14 cellular contexts compared by ENCODE assay signal in genomic region chr5:169037478-169037877, GRCh38.
DNase-seq lines count a peak whose midpoint lies in the region; ATAC-seq and TF ChIP-seq lines count a peak whose summit lies in the region.
"Had no signal": no experiment of that assay in that cellular context is flagged by ENCODE, and none has a peak within 500 bp of the region (broad histone marks: within the 10 kb centered on the region; RNA-seq: fewer than 3 reads in every experiment).

No MANE protein-coding gene starts in this region.

- no peak overlapping the region for H3K27ac ChIP-seq in neuronal stem cell (replicated peaks; ENCODE audit: low read length)

- no CpG with 5 or more reads among the region's 16 CpGs for WGBS in neuronal stem cell (ENCODE audit: extremely low coverage in 2 of 2, insufficient read length in 2 of 2, insufficient replicate concordance in 1 of 2), 2 donors

- POLR2A ChIA-PET in HEK293T (lab: Yijun Ruan, JAX) = no interaction called here

- H4K8ac ChIP-seq in neuronal stem cell (ENCODE audit: low read depth, low read length) = no peak overlapping the region

- ATAC-seq in GM21390 (IDR thresholded peaks at IDR 0.05; ENCODE audit: unreplicated experiment) (no peak), HG02798 (IDR thresholded peaks at IDR 0.05; ENCODE audit: poor library complexity, unreplicated experiment) (no peak)
- ATAC-seq: GM12878, HepG2 had no signal

- H3K36me3 ChIP-seq in neuronal stem cell (replicated peaks in 1 of 2; ENCODE audit: control insufficient read depth in 2 of 2, insufficient read depth in 2 of 2, low read length in 2 of 2) = no peaks in the 10 kb centered on the region
- H3K36me3 ChIP-seq: HAP-1 had no signal

- H2AK5ac ChIP-seq in neuronal stem cell (ENCODE audit: low read depth, low read length) = no peak overlapping the region

- no peak overlapping the region for H2BK12ac ChIP-seq in neuronal stem cell (ENCODE audit: low read length)

- H4K91ac ChIP-seq in neuronal stem cell (ENCODE audit: low read depth, low read length, poor library complexity) = no peak overlapping the region

- H3K4me2 ChIP-seq in neuronal stem cell (ENCODE audit: insufficient read depth, low read length, poor library complexity, severe bottlenecking) = no peak overlapping the region

- CTCF ChIA-PET in HEK293T (lab: Yijun Ruan, JAX) = no interaction called here

- no peak overlapping the region for H2BK15ac ChIP-seq in neuronal stem cell (ENCODE audit: low read length)

- peak overlapping the region; percentile 32 for H3K18ac ChIP-seq in neuronal stem cell (ENCODE audit: low read length)

- no peak overlapping the region for H3K4me3 ChIP-seq in neuronal stem cell (ENCODE audit: low read length in 2 of 2)
- H3K4me3 ChIP-seq: GM12878, HAP-1 had no signal

- no peak overlapping the region for H3K9ac ChIP-seq in neuronal stem cell (ENCODE audit: low read depth, low read length, poor library complexity)

- H3K4ac ChIP-seq in neuronal stem cell (ENCODE audit: low read length) = no peak overlapping the region

- H3K14ac ChIP-seq in neuronal stem cell (ENCODE audit: low read length) = no peak overlapping the region

- peaks cover 0 to 13% of the 10 kb centered on the region in 2 donors for H3K4me1 ChIP-seq in neuronal stem cell (ENCODE audit: control insufficient read depth in 2 of 2, insufficient read depth in 1 of 2, low read depth in 1 of 2, low read length in 2 of 2)

- H3K9me3 ChIP-seq in neuronal stem cell (replicated peaks in 1 of 2; ENCODE audit: control insufficient read depth in 2 of 2, insufficient read depth in 1 of 2, low read depth in 1 of 2, low read length in 2 of 2) = no peaks in the 10 kb centered on the region

- no peak overlapping the region for H2BK120ac ChIP-seq in neuronal stem cell (ENCODE audit: low read depth, low read length)

- no peak overlapping the region for H2BK5ac ChIP-seq in neuronal stem cell (ENCODE audit: low read length)

- DNase-seq in ELF-1 (ENCODE audit: low read depth, low spot score) (peak; percentile 23), HEK293T (ENCODE audit: extremely low spot score) (peak; percentile 24), left kidney (ENCODE audit: low read depth, low spot score) (peak; percentile 98), neuronal stem cell (ENCODE audit: low spot score) (no peak), NCI-H187 (lab: John Stamatoyannopoulos, UW) (no peak)
- DNase-seq: C1 segment of cervical spinal cord; Calu3; CD4-positive, alpha-beta T cell; DMS 273 treated with DMSO at 0.1 percent for 48 hours had no signal

- H2AFZ ChIP-seq in neuronal stem cell (ENCODE audit: low read length) = peak overlapping the region; percentile 56

- no peak overlapping the region for H3K23ac ChIP-seq in neuronal stem cell (ENCODE audit: low read depth, low read length, poor library complexity)

- peaks cover 0 to 15% (median 0%) of the 10 kb centered on the region in 3 experiments for H3K27me3 ChIP-seq in neuronal stem cell (ENCODE audit: control insufficient read depth in 3 of 3, insufficient read depth in 3 of 3, low read depth in 1 of 3, low read length in 3 of 3)

- no peaks in the 10 kb centered on the region for H3K79me1 ChIP-seq in neuronal stem cell (ENCODE audit: low read depth, low read length)

TF ChIP-seq in HEK293T, 16 proteins besides CTCF, POLR2A, EP300 and RAD21:
- TF ChIP-seq LEF1 (IDR thresholded peaks at IDR 0.05; ENCODE audit: borderline replicate concordance) (no peak), CTBP1 (IDR thresholded peaks at IDR 0.05; ENCODE audit: borderline replicate concordance) (no peak), L3MBTL2 (conservative IDR thresholded peaks at IDR 0.05) (peak; percentile 40), FOXK2 (IDR thresholded peaks at IDR 0.05) (no peak)
- TF ChIP-seq, protein P1, sequence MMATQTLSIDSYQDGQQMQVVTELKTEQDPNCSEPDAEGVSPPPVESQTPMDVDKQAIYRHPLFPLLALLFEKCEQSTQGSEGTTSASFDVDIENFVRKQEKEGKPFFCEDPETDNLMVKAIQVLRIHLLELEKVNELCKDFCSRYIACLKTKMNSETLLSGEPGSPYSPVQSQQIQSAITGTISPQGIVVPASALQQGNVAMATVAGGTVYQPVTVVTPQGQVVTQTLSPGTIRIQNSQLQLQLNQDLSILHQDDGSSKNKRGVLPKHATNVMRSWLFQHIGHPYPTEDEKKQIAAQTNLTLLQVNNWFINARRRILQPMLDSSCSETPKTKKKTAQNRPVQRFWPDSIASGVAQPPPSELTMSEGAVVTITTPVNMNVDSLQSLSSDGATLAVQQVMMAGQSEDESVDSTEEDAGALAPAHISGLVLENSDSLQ (IDR thresholded peaks at IDR 0.05) = peak; percentile 54

Comparison
In these comparisons a context has a peak if more than half of its experiments do, and no peak if none do; other contexts are left out.
1. DNase-seq: peak in ELF-1 (single experiment), HEK293T (single experiment) and left kidney (single experiment); none in neuronal stem cell (single experiment) and NCI-H187 (0 of 2).